In the genomic region with DNA sequence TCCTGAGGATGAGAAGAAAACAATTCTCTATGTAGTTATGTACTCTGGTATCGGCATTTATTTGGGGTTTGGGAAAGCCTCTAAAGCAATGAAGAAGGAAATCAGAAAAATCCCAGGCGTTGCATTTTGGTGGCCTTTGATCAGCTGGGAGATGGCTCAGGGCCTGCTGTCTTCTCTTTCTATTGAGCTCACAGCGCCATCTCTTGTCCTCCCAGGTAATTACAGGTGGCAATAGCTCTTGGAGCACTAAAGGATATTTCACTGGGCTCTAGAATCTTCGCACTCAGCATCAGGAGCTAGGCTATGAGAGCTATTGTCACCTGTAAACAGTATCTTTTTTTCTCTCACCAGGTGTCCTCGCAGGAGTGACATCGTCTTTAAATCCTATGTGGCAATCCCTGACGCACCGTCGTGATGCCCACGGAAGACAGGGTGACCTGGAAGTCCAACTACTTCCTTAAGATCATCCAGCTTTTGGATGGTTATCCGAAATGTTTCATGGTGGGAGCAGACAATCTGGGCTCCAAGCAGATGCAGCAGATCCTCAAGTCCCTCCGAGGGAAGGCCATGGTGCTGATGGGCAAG, we compare ENCODE assay signal across 7 cellular contexts.
DNase-seq lines count a peak whose midpoint lies in the region; ATAC-seq and TF ChIP-seq lines count a peak whose summit lies in the region.

No MANE protein-coding gene starts in this region.

- DNase-seq in ELR (ENCODE audit: low read depth) (peak; percentile 92), Kasumi-1 (lab: John Stamatoyannopoulos, UW) (peak; percentile 40 to 61), RKO (ENCODE audit: low spot score) (peak; percentile 39), cardiac fibroblast (ENCODE audit: low read depth in 2 of 2) (peak; percentile 88 to 91), kidney glomerular epithelial cell (lab: John Stamatoyannopoulos, UW) (peak; percentile 71)
- peak; percentile 74 for DNase-seq in stimulated activated CD8-positive, alpha-beta memory T cell treated with anti-CD3 and anti-CD28 coated beads, Interleukin-4, amount 100 ng/mL, for 48 hours

- ATAC-seq in GM21717 (IDR thresholded peaks at IDR 0.05; ENCODE audit: unreplicated experiment) = peak; percentile 70

- TF ChIP-seq CTCF in cardiac fibroblast (IDR thresholded peaks at IDR 0.05; ENCODE audit: low read depth, low read length) = peak; percentile 88

- no peak overlapping the region for H3K4me3 ChIP-seq in cardiac fibroblast (replicated peaks in 1 of 2; ENCODE audit: low read depth in 2 of 2, low read length in 2 of 2)

Comparison
In these comparisons a context has a peak if more than half of its experiments do, and no peak if none do; other contexts are left out.
1. DNase-seq: peak in every context shown above with its lines; median percentile 92 in ELR; 90 in cardiac fibroblast; 74 in stimulated activated CD8-positive, alpha-beta memory T cell treated with anti-CD3 and anti-CD28 coated beads, Interleukin-4, amount 100 ng/mL, for 48 hours; 71 in kidney glomerular epithelial cell; 50 in Kasumi-1; 39 in RKO.